Comparison of ENCODE assay signal across 19 cellular contexts in genomic region chr16:89957214-89957785, GRCh38. TPM values are rescaled to one million over a fixed set of nuclear protein-coding genes. Genes with fewer than 3 reads are reported as not detected.
DNase-seq lines count a peak whose midpoint lies in the region; ATAC-seq, FAIRE-seq and TF ChIP-seq lines count a peak whose summit lies in the region.
"Had no signal": no experiment of that assay in that cellular context is flagged by ENCODE, and none has a peak within 500 bp of the region (broad histone marks: within the 10 kb centered on the region; RNA-seq: fewer than 3 reads in every experiment).

No MANE protein-coding gene starts in this region.

- H3K4me1 ChIP-seq in BLaER1 treated with 17β-estradiol and CSF1 and Interleukin-3, amounts not matched to agents 10 nM and 100 nM: peaks cover 30 to 65% (median 52%) of the 10 kb centered on the region in 10 experiments
- H3K4me1 ChIP-seq in HUES6 (ENCODE audit: control insufficient read depth, insufficient read depth, low read length) (0 out of 2 replicates have a peak, but pooled peaks cover 4% of the 10 kb centered on the region), psoas muscle (no peaks in the 10 kb centered on the region), MM.1S (ENCODE audit: low read length) (no peaks in the 10 kb centered on the region)
- H3K4me1 ChIP-seq: foreskin keratinocyte had no signal

- no peaks in the 10 kb centered on the region for H3K27me3 Mint-ChIP-seq in dendritic cell treated with granulocyte-macrophage colony-stimulating factor and Interleukin-4, amounts not matched to agents 40 ng/mL and 50 ng/mL, for 4 days
- H3K27me3 Mint-ChIP-seq: activated CD8-positive, alpha-beta T cell treated with anti-CD3 and anti-CD28 coated beads for 36 hours; T-cell had no signal

- peak overlapping the region in 3 of 10 experiments; percentile 2 to 33 (median 7); a peak in 2 of 20 replicates for H3K4me3 ChIP-seq in BLaER1 treated with 17β-estradiol and CSF1 and Interleukin-3, amounts not matched to agents 10 nM and 100 nM
- H3K4me3 ChIP-seq in HUES6 (ENCODE audit: low read depth, low read length) (no peak overlapping the region), psoas muscle (peak overlapping the region; percentile 28), MM.1S (ENCODE audit: low read length) (no peak overlapping the region)

- no peaks in the 10 kb centered on the region for H3F3A ChIP-seq in MM.1S (ENCODE audit: insufficient read depth, low read length)

- H3K27ac Mint-ChIP-seq in dendritic cell treated with granulocyte-macrophage colony-stimulating factor and Interleukin-4, amounts not matched to agents 40 ng/mL and 50 ng/mL, for 4 days: peak overlapping the region; percentile 91
- H3K27ac Mint-ChIP-seq: activated CD8-positive, alpha-beta T cell treated with anti-CD3 and anti-CD28 coated beads for 36 hours; nephron; T-cell had no signal

- H3K4me3 Mint-ChIP-seq in dendritic cell treated with granulocyte-macrophage colony-stimulating factor and Interleukin-4, amounts not matched to agents 40 ng/mL and 50 ng/mL, for 4 days: peak overlapping the region; percentile 84
- H3K4me3 Mint-ChIP-seq: activated CD8-positive, alpha-beta T cell treated with anti-CD3 and anti-CD28 coated beads for 36 hours; nephron; T-cell had no signal

- H3K27me3 ChIP-seq in BLaER1 treated with 17β-estradiol and CSF1 and Interleukin-3, amounts not matched to agents 10 nM and 100 nM: no peaks in the 10 kb centered on the region
- no peaks in the 10 kb centered on the region for H3K27me3 ChIP-seq in HUES6 (ENCODE audit: control insufficient read depth, insufficient read depth, low read length)
- H3K27me3 ChIP-seq in psoas muscle (ENCODE audit: insufficient read depth in 3 of 3, low read length in 2 of 3): no peaks in the 10 kb centered on the region
- H3K27me3 ChIP-seq in MM.1S (replicated peaks; ENCODE audit: insufficient read depth, low read length): no peaks in the 10 kb centered on the region
- H3K27me3 ChIP-seq: foreskin keratinocyte had no signal

- DNase-seq in psoas muscle: no peak
- DNase-seq in RCC 7860 (ENCODE audit: low spot score): no peak
- DNase-seq in MM.1S: no peak
- DNase-seq: activated CD4-positive, CD25-positive, alpha-beta regulatory T cell treated with anti-CD3 and anti-CD28 coated beads, Interleukin-2, amount 50 U/mL, for 72 hours; activated CD8-positive, alpha-beta T cell treated with anti-CD3 and anti-CD28 coated beads for 36 hours; activated effector memory CD4-positive, alpha-beta T cell treated with anti-CD3 and anti-CD28 coated beads, Interleukin-2, amount 50 U/mL, for 16 hours; activated T-cell treated with anti-CD3 and anti-CD28 coated beads for 4 hours; effector CD8-positive, alpha-beta T cell; foreskin keratinocyte; NCI-H2081; NCI-H345; NCI-H774; T-cell had no signal

- 91 to 92% (median 92%) methylated on average over 22 to 23 of the region's 23 CpGs for WGBS in psoas muscle, 3 donors

- peak overlapping the region in 9 of 11 experiments; percentile 18 to 64 (median 56); a peak in 15 of 22 replicates for H3K9ac ChIP-seq in BLaER1 treated with 17β-estradiol and CSF1 and Interleukin-3, amounts not matched to agents 10 nM and 100 nM
- H3K9ac ChIP-seq in HUES6 (ENCODE audit: low read length) (peak overlapping the region; percentile 24), MM.1S (ENCODE audit: low read length) (no peak overlapping the region)

- ATAC-seq in psoas muscle (no peak), HG02970 (IDR thresholded peaks at IDR 0.05; ENCODE audit: low FRiP score, unreplicated experiment) (no peak)

- H3K36me3 ChIP-seq in BLaER1 treated with 17β-estradiol and CSF1 and Interleukin-3, amounts not matched to agents 10 nM and 100 nM: peaks cover 30 to 71% (median 54%) of the 10 kb centered on the region in 11 experiments
- H3K36me3 ChIP-seq in HUES6 (ENCODE audit: control insufficient read depth, insufficient read depth, low read length) (peaks cover 55% of the 10 kb centered on the region), psoas muscle (ENCODE audit: insufficient read depth in 1 of 2, low read depth in 1 of 2) (peaks cover 0 to 66% of the 10 kb centered on the region in 2 donors), MM.1S (replicated peaks; ENCODE audit: insufficient read depth, low read length) (no peaks in the 10 kb centered on the region)

- peaks cover 74% of the 10 kb centered on the region for H3K36me3 Mint-ChIP-seq in dendritic cell treated with granulocyte-macrophage colony-stimulating factor and Interleukin-4, amounts not matched to agents 40 ng/mL and 50 ng/mL, for 4 days (ENCODE audit: low read depth)

- H3K4me2 ChIP-seq in BLaER1 treated with 17β-estradiol and CSF1 and Interleukin-3, amounts not matched to agents 10 nM and 100 nM: peak overlapping the region in 9 of 11 experiments; percentile 6 to 95 (median 77); a peak in 18 of 22 replicates
- H3K4me2 ChIP-seq in MM.1S (ENCODE audit: low read depth, low read length): no peak overlapping the region

- H3K4me1 Mint-ChIP-seq in dendritic cell treated with granulocyte-macrophage colony-stimulating factor and Interleukin-4, amounts not matched to agents 40 ng/mL and 50 ng/mL, for 4 days (ENCODE audit: low read depth): peaks cover 87% of the 10 kb centered on the region
- H3K4me1 Mint-ChIP-seq: nephron had no signal

- H3K79me2 ChIP-seq in MM.1S (ENCODE audit: low read length): no peaks in the 10 kb centered on the region

- H3K9me2 ChIP-seq in MM.1S (replicated peaks; ENCODE audit: insufficient read depth, low read length): no peaks in the 10 kb centered on the region

- FAIRE-seq in RCC 7860 (lab: Jason Lieb, UNC): no peak
- FAIRE-seq: urothelium cell line had no signal

- peaks cover 20 to 56% (median 31%) of the 10 kb centered on the region in 11 experiments; a peak in 19 of 22 replicates for H4K20me1 ChIP-seq in BLaER1 treated with 17β-estradiol and CSF1 and Interleukin-3, amounts not matched to agents 10 nM and 100 nM
- no peaks in the 10 kb centered on the region for H4K20me1 ChIP-seq in MM.1S (ENCODE audit: insufficient read depth, low read length)

- no peak for TF ChIP-seq CTCF in psoas muscle (IDR thresholded peaks at IDR 0.05)
- TF ChIP-seq CTCF in MM.1S (IDR thresholded peaks at IDR 0.05; ENCODE audit: low read length): no peak

- H2AFZ ChIP-seq in MM.1S (ENCODE audit: low read length): no peak overlapping the region

- H3K9me3 ChIP-seq in BLaER1 treated with 17β-estradiol and CSF1 and Interleukin-3, amounts not matched to agents 10 nM and 100 nM (replicated peaks in 1 of 11): no peaks in the 10 kb centered on the region
- no peaks in the 10 kb centered on the region for H3K9me3 ChIP-seq in HUES6 (ENCODE audit: control insufficient read depth, insufficient read depth, low read depth, low read length)
- H3K9me3 ChIP-seq in psoas muscle: no peaks in the 10 kb centered on the region
- no peaks in the 10 kb centered on the region for H3K9me3 ChIP-seq in MM.1S (replicated peaks; ENCODE audit: insufficient read depth, low read length)

- H3K27ac ChIP-seq in BLaER1 treated with 17β-estradiol and CSF1 and Interleukin-3, amounts not matched to agents 10 nM and 100 nM: peak overlapping the region in 10 of 11 experiments; percentile 23 to 81 (median 63); a peak in 16 of 22 replicates
- H3K27ac ChIP-seq in HUES6 (ENCODE audit: low read depth, low read length) (no peak overlapping the region), psoas muscle (no peak overlapping the region), MM.1S (ENCODE audit: low read length) (no peak overlapping the region)
- H3K27ac ChIP-seq: foreskin keratinocyte had no signal

- no peaks in the 10 kb centered on the region for H3K9me3 Mint-ChIP-seq in dendritic cell treated with granulocyte-macrophage colony-stimulating factor and Interleukin-4, amounts not matched to agents 40 ng/mL and 50 ng/mL, for 4 days
- H3K9me3 Mint-ChIP-seq: activated CD8-positive, alpha-beta T cell treated with anti-CD3 and anti-CD28 coated beads for 36 hours; nephron; T-cell had no signal

- intact Hi-C loops in dendritic cell treated with granulocyte-macrophage colony-stimulating factor and Interleukin-4, amounts not matched to agents 40 ng/mL and 50 ng/mL, for 4 days (cut with micrococcal nuclease): loop anchor here (2.0 kb wide), 1 partner anchor 16 kb away; no protein-coding TSS in a partner anchor
- intact Hi-C loops in psoas muscle (cut with DNase I): no loop called here

RNA-seq across cellular contexts. Expression of gene DEF8, which starts 8.7 kb away (rescaled TPM):
- 10 to 100 TPM; 16.2 to 28.5 (median 25.2) TPM for total RNA-seq in psoas muscle
- 10 to 100 TPM; 22.2 to 38.3 (median 25.5) TPM for polyA plus RNA-seq in psoas muscle

RNA-seq across cellular contexts. Expression of gene TUBB3, which starts 34.2 kb away (rescaled TPM):
- 1 to 10 TPM in 1 of 4 donors, under 1 TPM in 1, not detected in 2; 0.30 to 1.3 TPM for total RNA-seq in psoas muscle
- polyA plus RNA-seq in psoas muscle: 1 to 10 TPM in 1 of 3 donors, under 1 TPM in 2; 0.17 to 2.4 (median 0.47) TPM

RNA-seq across cellular contexts. Expression of gene MC1R, which starts 38.6 kb away (rescaled TPM):
- total RNA-seq in psoas muscle: 1 to 10 TPM in 1 of 4 donors, under 1 TPM in 3; 0.67 to 1.1 (median 0.88) TPM
- polyA plus RNA-seq in psoas muscle: 1 to 10 TPM in 1 of 3 donors, under 1 TPM in 2; 0.18 to 1.8 (median 0.18) TPM

Comparison
In these comparisons a context has a peak if more than half of its experiments do, and no peak if none do; other contexts are left out.
1. H3K27ac ChIP-seq: peak in BLaER1 treated with 17β-estradiol and CSF1 and Interleukin-3, amounts not matched to agents 10 nM and 100 nM (10 of 11); none in HUES6 (single experiment), psoas muscle (single experiment) and MM.1S (single experiment).